8 cellular contexts compared by ENCODE assay signal in genomic region chr5:181187500-181188213, GRCh38. TPM values are rescaled to one million over a fixed set of nuclear protein-coding genes. Genes with fewer than 3 reads are reported as not detected.
DNase-seq lines count a peak whose midpoint lies in the region; ATAC-seq and TF ChIP-seq lines count a peak whose summit lies in the region.

No MANE protein-coding gene starts in this region.

- H3K4me3 ChIP-seq in fibroblast of mammary gland (ENCODE audit: control insufficient read depth, low read depth, low read length) (peak overlapping the region; percentile 61), uterus (peak overlapping the region; percentile 69 to 72)

- peak overlapping the region; percentile 95 for H3K27ac Mint-ChIP-seq in activated CD4-positive, alpha-beta memory T cell treated with anti-CD3 and anti-CD28 coated beads, Interleukin-2, amount 10 ng/mL, durations not matched to agents 7 days and 5 days
- H3K27ac Mint-ChIP-seq in neural crest cell (ENCODE audit: unreplicated experiment) = peak overlapping the region; percentile 94

- H3K36me3 Mint-ChIP-seq in activated CD4-positive, alpha-beta memory T cell treated with anti-CD3 and anti-CD28 coated beads, Interleukin-2, amount 10 ng/mL, durations not matched to agents 7 days and 5 days (ENCODE audit: low read depth) = peaks cover 17% of the 10 kb centered on the region
- H3K36me3 Mint-ChIP-seq in neural crest cell (ENCODE audit: low read depth) = peaks cover 18% of the 10 kb centered on the region

- intact Hi-C loops in uterus (cut with DNase I; ENCODE audit: low total_unique reads) = no loop called here

- peak in 1 of 2 donors; percentile 15 for TF ChIP-seq POLR2A in uterus (IDR thresholded peaks at IDR 0.05)

- peaks cover 50% of the 10 kb centered on the region for H3K4me1 Mint-ChIP-seq in activated CD4-positive, alpha-beta memory T cell treated with anti-CD3 and anti-CD28 coated beads, Interleukin-2, amount 10 ng/mL, durations not matched to agents 7 days and 5 days
- H3K4me1 Mint-ChIP-seq in neural crest cell = peaks cover 47% of the 10 kb centered on the region

- no peak for ATAC-seq in HG02798 (IDR thresholded peaks at IDR 0.05; ENCODE audit: poor library complexity, unreplicated experiment)

- CTCF ChIA-PET in HEK293T (lab: Yijun Ruan, JAX) = interaction anchor here (1.2 to 4.8 kb wide), 5 partner anchors 14 to 35 kb away, joined by 6 to 19 read pairs (median 6); partner anchors contain the start of gene TRIM41
- CTCF ChIA-PET in activated CD4-positive, alpha-beta memory T cell treated with anti-CD3 and anti-CD28 coated beads, Interleukin-2, amount 10 ng/mL, durations not matched to agents 7 days and 5 days (lab: Charles Lee) = interaction anchor here (1.1 to 3.7 kb wide), 6 partner anchors 14 to 58 kb away, joined by 3 to 28 read pairs (median 8); partner anchors contain the start of gene TRIM41

- peak overlapping the region; percentile 92 to 93 for H3K27ac ChIP-seq in uterus
- H3K27ac ChIP-seq in caudate nucleus (ENCODE audit: low read depth, low read length) = no peak overlapping the region

- H3K9me3 Mint-ChIP-seq in activated CD4-positive, alpha-beta memory T cell treated with anti-CD3 and anti-CD28 coated beads, Interleukin-2, amount 10 ng/mL, durations not matched to agents 7 days and 5 days = no peaks in the 10 kb centered on the region
- H3K9me3 Mint-ChIP-seq in neural crest cell = peaks cover 5% of the 10 kb centered on the region

- peak overlapping the region; percentile 94 for H3K4me3 Mint-ChIP-seq in activated CD4-positive, alpha-beta memory T cell treated with anti-CD3 and anti-CD28 coated beads, Interleukin-2, amount 10 ng/mL, durations not matched to agents 7 days and 5 days
- H3K4me3 Mint-ChIP-seq in neural crest cell = peak overlapping the region; percentile 99

- peak; percentile 70 for DNase-seq in HEK293T (ENCODE audit: extremely low spot score)
- peak; percentile 58 for DNase-seq in activated CD4-positive, alpha-beta memory T cell treated with anti-CD3 and anti-CD28 coated beads, Interleukin-2, amount 10 ng/mL, durations not matched to agents 7 days and 5 days
- peak; percentile 79 for DNase-seq in fibroblast of mammary gland (ENCODE audit: low read depth)
- peak; percentile 80 for DNase-seq in neural crest cell (ENCODE audit: low read depth, low spot score)
- DNase-seq in uterus = peak; percentile 83 to 89
- DNase-seq in NK-92 (lab: John Stamatoyannopoulos, UW; ENCODE audit: unreplicated experiment) = no peak
- DNase-seq in caudate nucleus (lab: John Stamatoyannopoulos, UW) = no peak

- H3K36me3 ChIP-seq in uterus = no peaks in the 10 kb centered on the region

- no peaks in the 10 kb centered on the region for H3K9me3 ChIP-seq in uterus

- POLR2A ChIA-PET in HEK293T (lab: Yijun Ruan, JAX) = interaction anchor here (0.7 to 8.8 kb wide), 9 partner anchors 14 to 73 kb away, joined by 3 to 164 read pairs (median 6); partner anchors contain the start of genes RACK1, TRIM41, TRIM52 and TRIM7
- POLR2A ChIA-PET in activated CD4-positive, alpha-beta memory T cell treated with anti-CD3 and anti-CD28 coated beads, Interleukin-2, amount 10 ng/mL, durations not matched to agents 7 days and 5 days (lab: Charles Lee) = interaction anchor here (1.1 to 8.5 kb wide), 8 partner anchors 11 to 73 kb away, joined by 3 to 149 read pairs (median 47); partner anchors contain the start of genes RACK1, TRIM41, TRIM52 and TRIM7

- TF ChIP-seq CTCF in fibroblast of mammary gland (conservative IDR thresholded peaks at IDR 0.05; ENCODE audit: control insufficient read depth, insufficient read depth, low read depth, low read length) = peak; percentile 34
- peak; percentile 53 for TF ChIP-seq CTCF in neural crest cell (conservative IDR thresholded peaks at IDR 0.05)
- peak in 2 of 4 experiments; percentile 25 to 32 for TF ChIP-seq CTCF in uterus (IDR thresholded peaks at IDR 0.05)

- H3K27me3 Mint-ChIP-seq in activated CD4-positive, alpha-beta memory T cell treated with anti-CD3 and anti-CD28 coated beads, Interleukin-2, amount 10 ng/mL, durations not matched to agents 7 days and 5 days = peaks cover 4% of the 10 kb centered on the region
- H3K27me3 Mint-ChIP-seq in neural crest cell (ENCODE audit: low read depth) = peaks cover 57% of the 10 kb centered on the region

- no peaks in the 10 kb centered on the region for H3K27me3 ChIP-seq in uterus

- no peaks in the 10 kb centered on the region for H3K4me1 ChIP-seq in uterus

TF ChIP-seq in HEK293T, 16 proteins besides CTCF, POLR2A, EP300 and RAD21:
- no peak for TF ChIP-seq SUZ12 (IDR thresholded peaks at IDR 0.05)
- peak; percentile 71 for TF ChIP-seq ARNT (IDR thresholded peaks at IDR 0.05)
- TF ChIP-seq L3MBTL2 (conservative IDR thresholded peaks at IDR 0.05) = 0 out of 2 replicates have a peak, but pooled peaks have one; percentile 40
- TF ChIP-seq ZNF384 (IDR thresholded peaks at IDR 0.05) = no peak
- TF ChIP-seq LEF1 (IDR thresholded peaks at IDR 0.05; ENCODE audit: borderline replicate concordance) = no peak
TF ChIP-seq in HEK293T: peak in this region for 2.

RNA-seq across cellular contexts. Expression of gene TRIM7, which starts 17.3 kb away (rescaled TPM):
- 1 to 10 TPM; 1.9 to 2.0 TPM for total RNA-seq in activated CD4-positive, alpha-beta memory T cell treated with anti-CD3 and anti-CD28 coated beads, Interleukin-2, amount 10 ng/mL, durations not matched to agents 7 days and 5 days
- not detected in 2 replicates for total RNA-seq in neural crest cell
- total RNA-seq in uterus = 1 to 10 TPM; 1.2 to 7.7 (median 1.6) TPM

RNA-seq across cellular contexts. Expression of gene TRIM41, which starts 35.4 kb away (rescaled TPM):
- 10 to 100 TPM; 42.4 to 43.7 TPM for total RNA-seq in activated CD4-positive, alpha-beta memory T cell treated with anti-CD3 and anti-CD28 coated beads, Interleukin-2, amount 10 ng/mL, durations not matched to agents 7 days and 5 days
- total RNA-seq in neural crest cell (34.5 and 39.1 TPM in 2 replicates), uterus (10 to 100 TPM in 2 of 4 donors, 1 to 10 TPM in 2; 4.7 to 18.8 (median 12.2) TPM)

RNA-seq across cellular contexts. Expression of gene OR2V2, which starts 40.3 kb away (rescaled TPM):
- not detected for total RNA-seq in activated CD4-positive, alpha-beta memory T cell treated with anti-CD3 and anti-CD28 coated beads, Interleukin-2, amount 10 ng/mL, durations not matched to agents 7 days and 5 days
- total RNA-seq in neural crest cell (not detected in 2 replicates), uterus (not detected)

RNA-seq across cellular contexts. Expression of gene RACK1, which starts 56.0 kb away (rescaled TPM):
- total RNA-seq in activated CD4-positive, alpha-beta memory T cell treated with anti-CD3 and anti-CD28 coated beads, Interleukin-2, amount 10 ng/mL, durations not matched to agents 7 days and 5 days = 1,000 to 10,000 TPM; 1,749 to 1,772 TPM
- total RNA-seq in neural crest cell (2,359 and 2,449 TPM in 2 replicates), uterus (1,000 to 10,000 TPM; 1,656 to 5,035 (median 2,557) TPM)

RNA-seq across cellular contexts. Expression of gene OR2V1, which starts 56.7 kb away (rescaled TPM):
- not detected for total RNA-seq in activated CD4-positive, alpha-beta memory T cell treated with anti-CD3 and anti-CD28 coated beads, Interleukin-2, amount 10 ng/mL, durations not matched to agents 7 days and 5 days
- not detected in 2 replicates for total RNA-seq in neural crest cell
- total RNA-seq in uterus = not detected

Comparison
In these comparisons a context has a peak if more than half of its experiments do, and no peak if none do; other contexts are left out.
1. DNase-seq: peak in HEK293T (single experiment), activated CD4-positive, alpha-beta memory T cell treated with anti-CD3 and anti-CD28 coated beads, Interleukin-2, amount 10 ng/mL, durations not matched to agents 7 days and 5 days (single experiment), fibroblast of mammary gland (single experiment), neural crest cell (single experiment) and uterus (2 of 2); none in NK-92 (single experiment) and caudate nucleus (0 of 61).